18 cellular contexts compared by ENCODE assay signal in the genomic region with DNA sequence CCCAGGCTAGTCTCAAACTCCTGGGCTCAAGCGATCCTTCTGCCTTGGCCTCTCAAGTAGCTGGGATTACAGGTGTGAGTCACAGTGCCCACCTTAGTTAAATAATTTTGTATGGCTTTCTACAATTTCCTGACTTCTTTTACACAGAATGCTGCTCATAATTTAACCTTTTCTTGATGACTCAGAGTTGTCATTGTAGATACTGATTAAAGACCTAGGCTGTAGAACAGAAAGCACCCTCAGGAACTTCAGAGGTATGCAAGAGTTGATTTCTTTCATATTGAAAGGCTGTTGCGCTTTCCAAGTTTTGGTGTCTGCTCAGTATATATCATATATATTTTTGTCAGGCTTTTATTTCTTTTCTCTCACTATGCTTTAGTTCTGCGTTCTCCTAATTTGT. TPM values are rescaled to one million over a fixed set of nuclear protein-coding genes. Genes with fewer than 3 reads are reported as not detected.
DNase-seq lines count a peak whose midpoint lies in the region; ATAC-seq and TF ChIP-seq lines count a peak whose summit lies in the region.
"Had no signal": no experiment of that assay in that cellular context is flagged by ENCODE, and none has a peak within 500 bp of the region (broad histone marks: within the 10 kb centered on the region; RNA-seq: fewer than 3 reads in every experiment).

No MANE protein-coding gene starts in this region.

- H3K36me3 ChIP-seq in PC-3 (ENCODE audit: low read depth, low read length), result no peaks in the 10 kb centered on the region
- H3K36me3 ChIP-seq in suprapubic skin, result no peaks in the 10 kb centered on the region
- H3K36me3 ChIP-seq: HAP-1, MG63 had no signal

- H3K27ac ChIP-seq in PC-3 (ENCODE audit: low read length), result no peak overlapping the region
- no peak overlapping the region for H3K27ac ChIP-seq in suprapubic skin
- H3K27ac ChIP-seq: KMS-11 had no signal

- no peaks in the 10 kb centered on the region for H3K9me3 Mint-ChIP-seq in activated T-cell treated with anti-CD3 and anti-CD28 coated beads, Interleukin-2, amount 50 U/mL, for 4 hours
- H3K9me3 Mint-ChIP-seq in activated naive CD8-positive, alpha-beta T cell treated with anti-CD3 and anti-CD28 coated beads, Interleukin-2, amount 50 U/mL, for 24 hours, result no peaks in the 10 kb centered on the region
- H3K9me3 Mint-ChIP-seq in stimulated activated effector memory CD8-positive, alpha-beta T cell treated with anti-CD3 and anti-CD28 coated beads, Interleukin-12 subunit alpha, Interleukin-12 subunit beta, amount 100 ng/mL, for 72 hours, result no peaks in the 10 kb centered on the region

- 93% methylated on average over 3 of the region's 3 CpGs for WGBS in suprapubic skin

- peaks cover 9% of the 10 kb centered on the region for H3K4me1 ChIP-seq in PC-3 (ENCODE audit: insufficient read depth, low read length)
- no peaks in the 10 kb centered on the region for H3K4me1 ChIP-seq in suprapubic skin

- no peak for TF ChIP-seq POLR2A in suprapubic skin (IDR thresholded peaks at IDR 0.05)

- H3K4me1 Mint-ChIP-seq in activated T-cell treated with anti-CD3 and anti-CD28 coated beads, Interleukin-2, amount 50 U/mL, for 4 hours (ENCODE audit: low read depth), result peaks cover 38% of the 10 kb centered on the region
- H3K4me1 Mint-ChIP-seq in activated naive CD8-positive, alpha-beta T cell treated with anti-CD3 and anti-CD28 coated beads, Interleukin-2, amount 50 U/mL, for 24 hours, result peaks cover 77% of the 10 kb centered on the region
- peaks cover 37% of the 10 kb centered on the region for H3K4me1 Mint-ChIP-seq in stimulated activated effector memory CD8-positive, alpha-beta T cell treated with anti-CD3 and anti-CD28 coated beads, Interleukin-12 subunit alpha, Interleukin-12 subunit beta, amount 100 ng/mL, for 72 hours

- no peaks in the 10 kb centered on the region for H3K27me3 ChIP-seq in PC-3 (ENCODE audit: low read length)
- H3K27me3 ChIP-seq in suprapubic skin, result no peaks in the 10 kb centered on the region
- H3K27me3 ChIP-seq: MG63 had no signal

- BruUV-seq in PC-3 (replicated peaks; lab: Mats Ljungman, UMichigan), result no TSS peak

- H3K4me3 Mint-ChIP-seq in activated T-cell treated with anti-CD3 and anti-CD28 coated beads, Interleukin-2, amount 50 U/mL, for 4 hours, result no peak overlapping the region
- H3K4me3 Mint-ChIP-seq in activated naive CD8-positive, alpha-beta T cell treated with anti-CD3 and anti-CD28 coated beads, Interleukin-2, amount 50 U/mL, for 24 hours, result no peak overlapping the region
- H3K4me3 Mint-ChIP-seq in stimulated activated effector memory CD8-positive, alpha-beta T cell treated with anti-CD3 and anti-CD28 coated beads, Interleukin-12 subunit alpha, Interleukin-12 subunit beta, amount 100 ng/mL, for 72 hours, result no peak overlapping the region
- H3K4me3 Mint-ChIP-seq: CD14-positive monocyte had no signal

- no peak for DNase-seq in activated T-cell treated with anti-CD3 and anti-CD28 coated beads, Interleukin-2, amount 50 U/mL, for 4 hours
- DNase-seq in activated T-cell treated with anti-CD3 and anti-CD28 coated beads for 4 hours (no peak), PC-3 (peak; percentile 43), suprapubic skin (ENCODE audit: low spot score in 2 of 2) (no peak)
- DNase-seq in activated naive CD8-positive, alpha-beta T cell treated with anti-CD3 and anti-CD28 coated beads, Interleukin-2, amount 50 U/mL, for 24 hours, result no peak
- DNase-seq in stimulated activated effector memory CD8-positive, alpha-beta T cell treated with anti-CD3 and anti-CD28 coated beads, Interleukin-12 subunit alpha, Interleukin-12 subunit beta, amount 100 ng/mL, for 72 hours (ENCODE audit: low spot score in 2 of 2), result no peak
- DNase-seq: DMS79 treated with DMSO at 0.1 percent for 48 hours, GDM1, MG63, NCI-H1092 treated with DMSO at 0.1 percent for 48 hours, NCI-H1694 treated with DMSO at 0.1 percent for 48 hours had no signal

- H4K20me1 ChIP-seq in PC-3 (ENCODE audit: low read length), result no peaks in the 10 kb centered on the region

- H3K27me3 Mint-ChIP-seq in activated T-cell treated with anti-CD3 and anti-CD28 coated beads, Interleukin-2, amount 50 U/mL, for 4 hours (ENCODE audit: low read depth), result no peaks in the 10 kb centered on the region
- H3K27me3 Mint-ChIP-seq in activated naive CD8-positive, alpha-beta T cell treated with anti-CD3 and anti-CD28 coated beads, Interleukin-2, amount 50 U/mL, for 24 hours, result no peaks in the 10 kb centered on the region

- peak; percentile 58 to 67 for ATAC-seq in activated T-cell treated with anti-CD3 and anti-CD28 coated beads, Interleukin-2, amount 50 U/mL, for 4 hours
- peak; percentile 83 for ATAC-seq in PC-3
- peak; percentile 75 for ATAC-seq in activated naive CD8-positive, alpha-beta T cell treated with anti-CD3 and anti-CD28 coated beads, Interleukin-2, amount 50 U/mL, for 24 hours
- peak; percentile 57 for ATAC-seq in stimulated activated effector memory CD8-positive, alpha-beta T cell treated with anti-CD3 and anti-CD28 coated beads, Interleukin-12 subunit alpha, Interleukin-12 subunit beta, amount 100 ng/mL, for 72 hours
- no peak for ATAC-seq in GM21825 (IDR thresholded peaks at IDR 0.05; ENCODE audit: unreplicated experiment)
- no peak for ATAC-seq in HG02885 (IDR thresholded peaks at IDR 0.05; ENCODE audit: poor library complexity, unreplicated experiment)
- ATAC-seq: Right ventricle myocardium inferior had no signal

- intact Hi-C loops in PC-3 (cut with micrococcal nuclease), result no loop called here

- H3K4me3 ChIP-seq in PC-3 (ENCODE audit: low read length), result no peak overlapping the region
- no peak overlapping the region for H3K4me3 ChIP-seq in suprapubic skin
- H3K4me3 ChIP-seq: HAP-1, MG63 had no signal

- H3K36me3 Mint-ChIP-seq in activated T-cell treated with anti-CD3 and anti-CD28 coated beads, Interleukin-2, amount 50 U/mL, for 4 hours (ENCODE audit: insufficient read depth), result peaks cover 12% of the 10 kb centered on the region
- peaks cover 12% of the 10 kb centered on the region for H3K36me3 Mint-ChIP-seq in activated naive CD8-positive, alpha-beta T cell treated with anti-CD3 and anti-CD28 coated beads, Interleukin-2, amount 50 U/mL, for 24 hours (ENCODE audit: low read depth)
- H3K36me3 Mint-ChIP-seq in stimulated activated effector memory CD8-positive, alpha-beta T cell treated with anti-CD3 and anti-CD28 coated beads, Interleukin-12 subunit alpha, Interleukin-12 subunit beta, amount 100 ng/mL, for 72 hours, result peaks cover 40% of the 10 kb centered on the region

- no peak overlapping the region for H2AFZ ChIP-seq in PC-3 (ENCODE audit: low read length)

- no peaks in the 10 kb centered on the region for H3K79me2 ChIP-seq in PC-3 (ENCODE audit: low read length)

- H3K9me2 ChIP-seq in PC-3 (replicated peaks; ENCODE audit: low read length), result no peaks in the 10 kb centered on the region

- CTCF ChIA-PET in PC-3 (lab: Charles Lee), result no interaction called here

- no peaks in the 10 kb centered on the region for H3F3A ChIP-seq in PC-3 (ENCODE audit: low read length, unreplicated experiment)

- POLR2A ChIA-PET in PC-3 (lab: Charles Lee; ENCODE audit: unreplicated experiment), result no interaction called here

- H3K27ac Mint-ChIP-seq in activated naive CD8-positive, alpha-beta T cell treated with anti-CD3 and anti-CD28 coated beads, Interleukin-2, amount 50 U/mL, for 24 hours, result peak overlapping the region; percentile 64
- H3K27ac Mint-ChIP-seq in stimulated activated effector memory CD8-positive, alpha-beta T cell treated with anti-CD3 and anti-CD28 coated beads, Interleukin-12 subunit alpha, Interleukin-12 subunit beta, amount 100 ng/mL, for 72 hours, result no peak overlapping the region

- no peak overlapping the region for H3K9ac ChIP-seq in PC-3 (ENCODE audit: low read length)
- H3K9ac ChIP-seq: KMS-11 had no signal

- TF ChIP-seq EP300 in suprapubic skin (IDR thresholded peaks at IDR 0.05), result no peak

- TF ChIP-seq CTCF in PC-3 (conservative IDR thresholded peaks at IDR 0.05; ENCODE audit: low read depth, low read length), result no peak
- TF ChIP-seq CTCF in suprapubic skin (IDR thresholded peaks at IDR 0.05), result no peak

- no peaks in the 10 kb centered on the region for H3K9me3 ChIP-seq in PC-3 (ENCODE audit: low read length)
- H3K9me3 ChIP-seq in suprapubic skin, result no peaks in the 10 kb centered on the region
- H3K9me3 ChIP-seq: HAP-1, MG63 had no signal

- H3K4me2 ChIP-seq in PC-3 (ENCODE audit: low read length), result 0 out of 2 replicates have a peak overlapping the region, but pooled peaks have one; percentile 10
- H3K4me2 ChIP-seq: KMS-11 had no signal

RNA-seq across cellular contexts. Expression of gene GPR34, which starts 21.1 kb away (rescaled TPM):
- total RNA-seq in activated T-cell treated with anti-CD3 and anti-CD28 coated beads, Interleukin-2, amount 50 U/mL, for 4 hours, result under 1 TPM; 0.38 to 0.69 (median 0.38) TPM
- total RNA-seq in PC-3 (2014; rRNA removed) (not detected in 2 replicates), suprapubic skin (1 to 10 TPM; 1.7 to 2.7 (median 1.8) TPM)
- total RNA-seq: A673 had no signal

RNA-seq across cellular contexts. Expression of gene GPR82, which starts 56.4 kb away (rescaled TPM):
- under 1 TPM; 0.08 to 0.27 (median 0.25) TPM for total RNA-seq in activated T-cell treated with anti-CD3 and anti-CD28 coated beads, Interleukin-2, amount 50 U/mL, for 4 hours
- total RNA-seq in PC-3 (2014; rRNA removed), result not detected in 2 replicates
- under 1 TPM in 1 of 4 donors, not detected in 3; 0.18 TPM for total RNA-seq in suprapubic skin
- total RNA-seq: A673 had no signal

Comparison
In these comparisons a context has a peak if more than half of its experiments do, and no peak if none do; other contexts are left out.
1. ATAC-seq: peak in activated T-cell treated with anti-CD3 and anti-CD28 coated beads, Interleukin-2, amount 50 U/mL, for 4 hours (2 of 2), PC-3 (single experiment), activated naive CD8-positive, alpha-beta T cell treated with anti-CD3 and anti-CD28 coated beads, Interleukin-2, amount 50 U/mL, for 24 hours (single experiment) and stimulated activated effector memory CD8-positive, alpha-beta T cell treated with anti-CD3 and anti-CD28 coated beads, Interleukin-12 subunit alpha, Interleukin-12 subunit beta, amount 100 ng/mL, for 72 hours (single experiment); none in GM21825 (single experiment) and HG02885 (single experiment).